In the genomic region with DNA sequence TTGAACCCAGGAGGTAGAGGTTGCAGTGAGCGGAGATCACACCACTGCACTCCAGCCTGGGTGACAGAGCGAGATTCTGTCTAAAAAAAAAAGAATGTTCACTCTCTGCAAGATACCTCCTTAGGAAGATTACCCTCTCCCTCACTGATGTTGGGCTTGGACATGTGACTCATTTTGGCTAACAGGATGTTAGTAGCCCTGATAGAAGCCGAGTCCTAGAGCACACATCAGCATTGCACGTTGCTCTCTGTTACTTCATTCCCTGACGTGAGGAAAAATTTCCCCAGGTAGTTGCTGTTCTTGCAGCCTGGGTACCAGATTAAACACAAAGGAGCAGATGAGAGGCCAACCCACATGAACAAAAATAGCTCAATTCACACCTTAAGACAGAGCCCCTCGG, we compare ENCODE assay signal across 21 cellular contexts.
"Had no signal": no experiment of that assay in that cellular context is flagged by ENCODE, and none has a peak within 500 bp of the region (broad histone marks: within the 10 kb centered on the region; RNA-seq: fewer than 3 reads in every experiment).

No MANE protein-coding gene starts in this region.

- H3K4me1 ChIP-seq: colonic mucosa, left lung, parathyroid adenoma, vagina had no signal

- H3K27ac ChIP-seq: colonic mucosa, esophagus muscularis mucosa, left lung, neural progenitor cell, parathyroid adenoma, right lobe of liver, thyroid gland, vagina had no signal

- H3K4me3 ChIP-seq: colonic mucosa, esophagus muscularis mucosa, left lung, mucosa of descending colon, neural progenitor cell, right lobe of liver, thyroid gland, vagina had no signal

- H3K27me3 ChIP-seq: colonic mucosa, esophagus muscularis mucosa, left lung, neural progenitor cell, right lobe of liver, thyroid gland, vagina had no signal

- H3K36me3 ChIP-seq: colonic mucosa, esophagus muscularis mucosa, left lung, neural progenitor cell, right lobe of liver, thyroid gland, vagina had no signal

- DNase-seq: colonic mucosa; effector CD8-positive, alpha-beta T cell; endodermal cell; left cardiac atrium; left lung; mesenchymal stem cell; mucosa of descending colon; naive B cell; right lobe of liver; small intestine; stimulated activated CD4-positive, alpha-beta T cell treated with anti-CD3 and anti-CD28 coated beads, Interleukin-15, amount 100 ng/mL, for 24 hours; stimulated activated CD4-positive, alpha-beta T cell treated with anti-CD3 and anti-CD28 coated beads, Interleukin-4, amount 100 ng/mL, for 1 hour; stimulated activated CD8-positive, alpha-beta memory T cell treated with anti-CD3 and anti-CD28 coated beads, Interleukin-4, amount 100 ng/mL, for 48 hours; stimulated activated naive CD4-positive, alpha-beta T cell; stimulated activated naive CD8-positive, alpha-beta T cell treated with anti-CD3 and anti-CD28 coated beads, Interleukin-15, amount 100 ng/mL, for 72 hours; thyroid gland; trophoblast cell had no signal

- H3K9me3 ChIP-seq: colonic mucosa, esophagus muscularis mucosa, left lung, mucosa of descending colon, right lobe of liver, thyroid gland, vagina had no signal
